Comparison of ENCODE assay signal across 8 cellular contexts in genomic region chr15:39934415-39935044, GRCh38. TPM values are rescaled to one million over a fixed set of nuclear protein-coding genes. Genes with fewer than 3 reads are reported as not detected.
DNase-seq lines count a peak whose midpoint lies in the region; ATAC-seq and TF ChIP-seq lines count a peak whose summit lies in the region.

No MANE protein-coding gene starts in this region.

- H3K27ac Mint-ChIP-seq in T-helper 1 cell treated with Interleukin-12 subunit alpha and Interleukin-12 subunit beta and Interleukin-4 antibody, amounts not matched to agents 30 μg/mL and 1 μg/mL, for 36 hours: peak overlapping the region; percentile 81
- peak overlapping the region; percentile 19 to 92 for H3K27ac Mint-ChIP-seq in natural killer cell

- peaks cover 54% of the 10 kb centered on the region for H3K79me2 ChIP-seq in GM23248 (ENCODE audit: insufficient read depth)

- no peaks in the 10 kb centered on the region for H3K27me3 ChIP-seq in GM23248 (replicated peaks; ENCODE audit: insufficient read depth)
- no peaks in the 10 kb centered on the region for H3K27me3 ChIP-seq in esophagus (ENCODE audit: control insufficient read depth in 1 of 2, insufficient read depth in 2 of 2, low read length in 2 of 2)

- H3K4me3 Mint-ChIP-seq in T-helper 1 cell treated with Interleukin-12 subunit alpha and Interleukin-12 subunit beta and Interleukin-4 antibody, amounts not matched to agents 30 μg/mL and 1 μg/mL, for 36 hours: peak overlapping the region; percentile 93
- H3K4me3 Mint-ChIP-seq in natural killer cell: peak overlapping the region; percentile 86

- intact Hi-C loops in natural killer cell (cut with micrococcal nuclease): loop anchor here (1.0 kb wide), 1 partner anchor 105 kb away; the partner anchor contains the start of gene SRP14

- H3K4me3 ChIP-seq in GM23248 (peak overlapping the region; percentile 91), esophagus (ENCODE audit: low read depth in 1 of 2, low read length in 2 of 2) (peak overlapping the region; percentile 78)

- H2AFZ ChIP-seq in GM23248: peak overlapping the region; percentile 74

- ATAC-seq in natural killer cell: no peak

- H4K20me1 ChIP-seq in GM23248 (ENCODE audit: insufficient read depth): no peaks in the 10 kb centered on the region

- H3K4me1 ChIP-seq in GM23248 (ENCODE audit: insufficient read depth): peaks cover 34% of the 10 kb centered on the region
- H3K4me1 ChIP-seq in esophagus (ENCODE audit: control insufficient read depth in 2 of 2, insufficient read depth in 2 of 2, low read length in 1 of 2): peaks cover 0 to 3% of the 10 kb centered on the region in 2 donors

- H3K36me3 ChIP-seq in GM23248 (ENCODE audit: low read depth) (peaks cover under 1% of the 10 kb centered on the region; the same call in 1 of the 2 replicates), esophagus (ENCODE audit: control insufficient read depth in 2 of 2, insufficient read depth in 2 of 2, low read length in 1 of 2) (no peaks in the 10 kb centered on the region)

- H3K9me3 ChIP-seq in GM23248 (ENCODE audit: low read depth) (no peaks in the 10 kb centered on the region), esophagus (ENCODE audit: control insufficient read depth in 2 of 2, insufficient read depth in 1 of 2, low read depth in 1 of 2, low read length in 1 of 2) (no peaks in the 10 kb centered on the region)

- H3K9me2 ChIP-seq in GM23248 (ENCODE audit: insufficient read depth): no peaks in the 10 kb centered on the region

- TF ChIP-seq CTCF in natural killer cell (IDR thresholded peaks at IDR 0.05): no peak

- H3K27me3 Mint-ChIP-seq in T-helper 1 cell treated with Interleukin-12 subunit alpha and Interleukin-12 subunit beta and Interleukin-4 antibody, amounts not matched to agents 30 μg/mL and 1 μg/mL, for 36 hours (ENCODE audit: low read depth): no peaks in the 10 kb centered on the region
- H3K27me3 Mint-ChIP-seq in natural killer cell (ENCODE audit: low read depth in 2 of 2): peaks cover 11 to 25% of the 10 kb centered on the region in 2 donors

- in situ Hi-C loops in GM23248 (cut with MboI): no loop called here
- in situ Hi-C loops in KBM-7 (cut with MboI; ENCODE audit: low pct_unique_long_range_greater_than_20kb, low sequenced_read_pairs): no loop called here

- H3K9me3 Mint-ChIP-seq in T-helper 1 cell treated with Interleukin-12 subunit alpha and Interleukin-12 subunit beta and Interleukin-4 antibody, amounts not matched to agents 30 μg/mL and 1 μg/mL, for 36 hours: no peaks in the 10 kb centered on the region
- H3K9me3 Mint-ChIP-seq in natural killer cell: no peaks in the 10 kb centered on the region

- peak; percentile 10 for DNase-seq in AG20443 (ENCODE audit: low spot score)
- peak; percentile 55 for DNase-seq in GM23248
- no peak for DNase-seq in natural killer cell
- no peak for DNase-seq in KBM-7
- no peak for DNase-seq in A172 (ENCODE audit: low spot score)
- no peak for DNase-seq in activated CD8-positive, alpha-beta memory T cell treated with anti-CD3 and anti-CD28 coated beads for 24 hours

- peak overlapping the region; percentile 99 for H3K4me2 ChIP-seq in GM23248 (ENCODE audit: unreplicated experiment)

- H3K36me3 Mint-ChIP-seq in T-helper 1 cell treated with Interleukin-12 subunit alpha and Interleukin-12 subunit beta and Interleukin-4 antibody, amounts not matched to agents 30 μg/mL and 1 μg/mL, for 36 hours (ENCODE audit: low read depth): peaks cover 12% of the 10 kb centered on the region
- H3K36me3 Mint-ChIP-seq in natural killer cell: peaks cover 2% of the 10 kb centered on the region

- H3K4me1 Mint-ChIP-seq in T-helper 1 cell treated with Interleukin-12 subunit alpha and Interleukin-12 subunit beta and Interleukin-4 antibody, amounts not matched to agents 30 μg/mL and 1 μg/mL, for 36 hours (ENCODE audit: low read depth): peaks cover 36% of the 10 kb centered on the region
- H3K4me1 Mint-ChIP-seq in natural killer cell: peaks cover 30 to 34% of the 10 kb centered on the region in 2 donors

- H3K9ac ChIP-seq in GM23248: peak overlapping the region; percentile 90

- peaks cover 32% of the 10 kb centered on the region for H3F3A ChIP-seq in GM23248 (ENCODE audit: insufficient read depth)

- H3K27ac ChIP-seq in GM23248 (peak overlapping the region; percentile 86), esophagus (ENCODE audit: low read depth in 2 of 2, low read length in 1 of 2) (peak overlapping the region; percentile 73 to 83)

- 2 to 5% methylated on average over 11 of the region's 11 CpGs for WGBS in GM23248 (ENCODE audit: low coverage in 1 of 2, low lambda C conversion rate in 2 of 2, missing lambda C conversion rate in 2 of 2), 2 experiments
- 12% methylated on average over 11 of the region's 11 CpGs for WGBS in esophagus, 2 donors

RNA-seq across cellular contexts. Expression of gene EIF2AK4, which starts 0.6 kb away (rescaled TPM):
- total RNA-seq in GM23248 (2014; rRNA removed; shearing (Covaris generic)): 54.6 and 74.1 TPM in 2 replicates
- polyA plus RNA-seq in GM23248 (2016; fragmentation: Nextera tagmentation; extraction: Ambion mirVana): 79.3 and 79.8 TPM in 2 replicates
- 10 to 100 TPM; 14.9 to 37.2 TPM for polyA plus RNA-seq in esophagus
- total RNA-seq in natural killer cell: 10 to 100 TPM; 13.9 to 21.3 (median 19.6) TPM
- total RNA-seq in A172 (2014; rRNA removed; shearing (Covaris generic)): 67.9 and 91.4 TPM in 2 replicates

RNA-seq across cellular contexts. Expression of gene GPR176, which starts 14.5 kb away (rescaled TPM):
- 254 and 307 TPM in 2 replicates for total RNA-seq in GM23248 (2014; rRNA removed; shearing (Covaris generic))
- polyA plus RNA-seq in GM23248 (2016; fragmentation: Nextera tagmentation; extraction: Ambion mirVana) (156 and 161 TPM in 2 replicates), esophagus (under 1 TPM; 0.22 to 0.42 TPM)
- total RNA-seq in natural killer cell: under 1 TPM in 1 of 3 donors, not detected in 2; 0.38 TPM
- 60.0 and 65.6 TPM in 2 replicates for total RNA-seq in A172 (2014; rRNA removed; shearing (Covaris generic))

Comparison
In these comparisons a context has a peak if more than half of its experiments do, and no peak if none do; other contexts are left out.
1. DNase-seq: peak in AG20443 (single experiment) and GM23248 (single experiment); none in natural killer cell (single experiment), KBM-7 (single experiment), A172 (single experiment) and activated CD8-positive, alpha-beta memory T cell treated with anti-CD3 and anti-CD28 coated beads for 24 hours (single experiment).
2. RNA of gene GPR176, which starts 14.5 kb away (total RNA-seq): 254 to 307 TPM in GM23248 and 60.0 to 65.6 TPM in A172; 0.38 TPM in natural killer cell; every median in the first group is over 10 times any median in the second.